ENCODE assay signal across 23 cellular contexts in genomic region chr6:3793545-3793944, GRCh38. TPM values are rescaled to one million over a fixed set of nuclear protein-coding genes. Genes with fewer than 3 reads are reported as not detected.
A peak's percentile ranks its signal among the peaks of the same experiment; 100 is the strongest.
DNase-seq lines count a peak whose midpoint lies in the region; ATAC-seq and TF ChIP-seq lines count a peak whose summit lies in the region.
"Had no signal": no experiment of that assay in that cellular context is flagged by ENCODE, and none has a peak within 500 bp of the region (broad histone marks: within the 10 kb centered on the region; RNA-seq: fewer than 3 reads in every experiment).

No MANE protein-coding gene starts in this region.

- intact Hi-C loops in esophagus muscularis mucosa (cut with DNase I), result no loop called here

- no peaks in the 10 kb centered on the region for H3K27me3 ChIP-seq in esophagus muscularis mucosa
- H3K27me3 ChIP-seq: dorsolateral prefrontal cortex, vagina had no signal

- H3K27ac Mint-ChIP-seq in memory B cell, result peak overlapping the region; percentile 60
- H3K27ac Mint-ChIP-seq: activated T-helper 17 cell treated with anti-CD3 and anti-CD28 coated beads, Interleukin-2, amount 50 U/mL, for 72 hours; nephron progenitor cell had no signal

- H3K27ac ChIP-seq in esophagus muscularis mucosa (replicated peaks in 1 of 4), result no peak overlapping the region
- H3K27ac ChIP-seq: dorsolateral prefrontal cortex, psoas muscle, vagina had no signal

- H3K4me3 ChIP-seq in esophagus muscularis mucosa, result no peak overlapping the region
- H3K4me3 ChIP-seq: dorsolateral prefrontal cortex, psoas muscle, vagina had no signal

- H3K4me1 ChIP-seq in esophagus muscularis mucosa, result peaks cover 23 to 39% (median 31%) of the 10 kb centered on the region in 4 donors

- H3K27me3 Mint-ChIP-seq in memory B cell, result no peaks in the 10 kb centered on the region
- H3K27me3 Mint-ChIP-seq: activated T-helper 17 cell treated with anti-CD3 and anti-CD28 coated beads, Interleukin-2, amount 50 U/mL, for 72 hours had no signal

- H3K9me3 ChIP-seq in esophagus muscularis mucosa, result no peaks in the 10 kb centered on the region
- H3K9me3 ChIP-seq: psoas muscle, vagina had no signal

- no peak overlapping the region for H3K4me3 Mint-ChIP-seq in memory B cell
- H3K4me3 Mint-ChIP-seq: activated T-helper 17 cell treated with anti-CD3 and anti-CD28 coated beads, Interleukin-2, amount 50 U/mL, for 72 hours; nephron progenitor cell had no signal

- TF ChIP-seq EP300 in esophagus muscularis mucosa (IDR thresholded peaks at IDR 0.05), result no peak

- no peaks in the 10 kb centered on the region for H3K36me3 Mint-ChIP-seq in memory B cell

- H3K9me3 Mint-ChIP-seq in memory B cell, result no peaks in the 10 kb centered on the region
- H3K9me3 Mint-ChIP-seq: activated T-helper 17 cell treated with anti-CD3 and anti-CD28 coated beads, Interleukin-2, amount 50 U/mL, for 72 hours; nephron progenitor cell had no signal

- 97% methylated on average over 3 of the region's 3 CpGs for WGBS in esophagus muscularis mucosa

- TF ChIP-seq CTCF in esophagus muscularis mucosa (IDR thresholded peaks at IDR 0.05), result no peak

- ATAC-seq in GM18861 (IDR thresholded peaks at IDR 0.05; ENCODE audit: unreplicated experiment) (peak; percentile 50), HG03432 (IDR thresholded peaks at IDR 0.05; ENCODE audit: unreplicated experiment) (peak; percentile 31), memory B cell (ENCODE audit: low read depth) (no peak)
- ATAC-seq: activated T-helper 17 cell treated with anti-CD3 and anti-CD28 coated beads, Interleukin-2, amount 50 U/mL, for 72 hours; left colon; psoas muscle; SK-N-SH treated with all-trans-retinoic acid at 6 μM for 48 hours had no signal

- no peak for TF ChIP-seq POLR2A in esophagus muscularis mucosa (IDR thresholded peaks at IDR 0.05; ENCODE audit: low read depth)

- H3K36me3 ChIP-seq in esophagus muscularis mucosa, result no peaks in the 10 kb centered on the region
- H3K36me3 ChIP-seq: vagina had no signal

- H3K4me1 Mint-ChIP-seq in memory B cell, result peaks cover 35% of the 10 kb centered on the region
- H3K4me1 Mint-ChIP-seq: activated T-helper 17 cell treated with anti-CD3 and anti-CD28 coated beads, Interleukin-2, amount 50 U/mL, for 72 hours; nephron progenitor cell had no signal

- DNase-seq in H4 (ENCODE audit: low spot score) (peak; percentile 44), memory B cell (ENCODE audit: low spot score in 2 of 2) (no peak), esophagus muscularis mucosa (ENCODE audit: extremely low spot score) (no peak), NCI-H69 (lab: John Stamatoyannopoulos, UW) (no peak), NCI-H1436 (lab: John Stamatoyannopoulos, UW) (no peak), LoVo (ENCODE audit: low spot score) (no peak)
- DNase-seq: COR-L47; dorsolateral prefrontal cortex; erythroblast; KBM-7; left colon; midbrain; NCI-H1105; NCI-H82; nephron progenitor cell; psoas muscle; stimulated activated CD4-positive, alpha-beta T cell treated with anti-CD3 and anti-CD28 coated beads, Interleukin-4, amount 100 ng/mL, for 4 hours; substantia nigra had no signal

RNA-seq across cellular contexts. Expression of gene PXDC1, which starts 42.0 kb away (rescaled TPM):
- 13.7 and 21.3 TPM in 2 replicates for total RNA-seq in H4 (2014; rRNA removed; shearing (Covaris generic))
- total RNA-seq in esophagus muscularis mucosa, result 100 to 1,000 TPM; 111 to 232 (median 165) TPM

RNA-seq across cellular contexts. Expression of gene FAM50B, which starts 55.6 kb away (rescaled TPM):
- 3.2 and 8.4 TPM in 2 replicates for total RNA-seq in H4 (2014; rRNA removed; shearing (Covaris generic))
- 10 to 100 TPM; 12.5 to 26.6 (median 17.6) TPM for total RNA-seq in esophagus muscularis mucosa
